In genomic region chr1:112715264-112716053, GRCh38 we compare ENCODE assay signal across 1 cellular context.
TF ChIP-seq lines count a peak whose summit lies in the region.

A gene with protein sequence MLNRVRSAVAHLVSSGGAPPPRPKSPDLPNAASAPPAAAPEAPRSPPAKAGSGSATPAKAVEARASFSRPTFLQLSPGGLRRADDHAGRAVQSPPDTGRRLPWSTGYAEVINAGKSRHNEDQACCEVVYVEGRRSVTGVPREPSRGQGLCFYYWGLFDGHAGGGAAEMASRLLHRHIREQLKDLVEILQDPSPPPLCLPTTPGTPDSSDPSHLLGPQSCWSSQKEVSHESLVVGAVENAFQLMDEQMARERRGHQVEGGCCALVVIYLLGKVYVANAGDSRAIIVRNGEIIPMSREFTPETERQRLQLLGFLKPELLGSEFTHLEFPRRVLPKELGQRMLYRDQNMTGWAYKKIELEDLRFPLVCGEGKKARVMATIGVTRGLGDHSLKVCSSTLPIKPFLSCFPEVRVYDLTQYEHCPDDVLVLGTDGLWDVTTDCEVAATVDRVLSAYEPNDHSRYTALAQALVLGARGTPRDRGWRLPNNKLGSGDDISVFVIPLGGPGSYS (minus strand): TSS chr1:112715332. CDS start chr1:112715301, 31 bp downstream.

TF ChIP-seq in HepG2, 621 proteins besides CTCF, POLR2A, EP300 and RAD21 (continued from another document and continues in another):
- TF ChIP-seq TRAFD1 (CRISPR knock-in tag; IDR thresholded peaks at IDR 0.05; ENCODE audit: borderline replicate concordance) (0 out of 2 replicates have a peak, but pooled peaks have one; percentile 2), ARID5B (CRISPR knock-in tag; IDR thresholded peaks at IDR 0.05) (0 out of 2 replicates have a peak, but pooled peaks have one; percentile 17), ZBTB39 (CRISPR knock-in tag; IDR thresholded peaks at IDR 0.05) (peak; percentile 44; the same call in 1 of the 2 replicates), MAX (IDR thresholded peaks at IDR 0.05) (peak; percentile 39; the same call in 1 of the 2 replicates), ZNF513 (CRISPR knock-in tag; conservative IDR thresholded peaks at IDR 0.05) (0 out of 2 replicates have a peak, but pooled peaks have one; percentile 26), SIN3A (IDR thresholded peaks at IDR 0.05; ENCODE audit: borderline replicate concordance, low read depth, low read length) (peak; percentile 57; the same call in 1 of the 2 replicates), NCOA2 (CRISPR knock-in tag; IDR thresholded peaks at IDR 0.05) (no peak), SP1 (IDR thresholded peaks at IDR 0.05) (no peak), SP1 (CRISPR knock-in tag; IDR thresholded peaks at IDR 0.05) (peak; percentile 66; the same call in 1 of the 2 replicates), HIVEP1 (CRISPR knock-in tag; IDR thresholded peaks at IDR 0.05) (peak; percentile 31; the same call in 1 of the 2 replicates), ZMYM4 (CRISPR knock-in tag; IDR thresholded peaks at IDR 0.05) (peak; percentile 33; the same call in 1 of the 2 replicates), ZNF510 (CRISPR knock-in tag; IDR thresholded peaks at IDR 0.05; ENCODE audit: low read depth) (no peak), FOXK1 (CRISPR knock-in tag; IDR thresholded peaks at IDR 0.05; ENCODE audit: borderline replicate concordance, low read depth) (0 out of 2 replicates have a peak, but pooled peaks have one; percentile 15), SALL1 (CRISPR knock-in tag; IDR thresholded peaks at IDR 0.05) (no peak; the same call in 1 of the 2 replicates), ZNF253 (CRISPR knock-in tag; IDR thresholded peaks at IDR 0.05; ENCODE audit: borderline replicate concordance) (no peak), SP5 (CRISPR knock-in tag; IDR thresholded peaks at IDR 0.05; ENCODE audit: borderline replicate concordance, low read depth) (peak; percentile 72; the same call in 1 of the 2 replicates), FOXC1 (CRISPR knock-in tag; IDR thresholded peaks at IDR 0.05; ENCODE audit: borderline replicate concordance) (peak; percentile 62; the same call in 1 of the 2 replicates), ARID4A (CRISPR knock-in tag; IDR thresholded peaks at IDR 0.05; ENCODE audit: borderline replicate concordance) (peak; percentile 45; the same call in 1 of the 2 replicates), TRIM24 (CRISPR knock-in tag; IDR thresholded peaks at IDR 0.05) (no peak), NCOA1 (CRISPR knock-in tag; IDR thresholded peaks at IDR 0.05) (peak; percentile 31; the same call in 1 of the 2 replicates), ZNF749 (CRISPR knock-in tag; IDR thresholded peaks at IDR 0.05; ENCODE audit: borderline replicate concordance) (no peak), SAP130 (CRISPR knock-in tag; IDR thresholded peaks at IDR 0.05; ENCODE audit: low read depth) (peak; percentile 54)
- TF ChIP-seq, protein P1, sequence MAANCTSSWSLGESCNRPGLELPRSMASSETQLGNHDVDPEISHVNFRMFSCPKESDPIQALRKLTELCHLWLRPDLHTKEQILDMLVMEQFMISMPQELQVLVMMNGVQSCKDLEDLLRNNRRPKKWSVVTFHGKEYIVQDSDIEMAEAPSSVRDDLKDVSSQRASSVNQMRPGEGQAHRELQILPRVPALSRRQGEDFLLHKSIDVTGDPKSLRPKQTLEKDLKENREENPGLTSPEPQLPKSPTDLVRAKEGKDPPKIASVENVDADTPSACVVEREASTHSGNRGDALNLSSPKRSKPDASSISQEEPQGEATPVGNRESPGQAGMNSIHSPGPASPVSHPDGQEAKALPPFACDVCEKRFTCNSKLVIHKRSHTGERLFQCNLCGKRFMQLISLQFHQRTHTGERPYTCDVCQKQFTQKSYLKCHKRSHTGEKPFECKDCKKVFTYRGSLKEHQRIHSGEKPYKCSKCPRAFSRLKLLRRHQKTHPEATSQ (CRISPR knock-in tag; IDR thresholded peaks at IDR 0.05; ENCODE audit: borderline replicate concordance) = no peak
- TF ChIP-seq, protein P2, sequence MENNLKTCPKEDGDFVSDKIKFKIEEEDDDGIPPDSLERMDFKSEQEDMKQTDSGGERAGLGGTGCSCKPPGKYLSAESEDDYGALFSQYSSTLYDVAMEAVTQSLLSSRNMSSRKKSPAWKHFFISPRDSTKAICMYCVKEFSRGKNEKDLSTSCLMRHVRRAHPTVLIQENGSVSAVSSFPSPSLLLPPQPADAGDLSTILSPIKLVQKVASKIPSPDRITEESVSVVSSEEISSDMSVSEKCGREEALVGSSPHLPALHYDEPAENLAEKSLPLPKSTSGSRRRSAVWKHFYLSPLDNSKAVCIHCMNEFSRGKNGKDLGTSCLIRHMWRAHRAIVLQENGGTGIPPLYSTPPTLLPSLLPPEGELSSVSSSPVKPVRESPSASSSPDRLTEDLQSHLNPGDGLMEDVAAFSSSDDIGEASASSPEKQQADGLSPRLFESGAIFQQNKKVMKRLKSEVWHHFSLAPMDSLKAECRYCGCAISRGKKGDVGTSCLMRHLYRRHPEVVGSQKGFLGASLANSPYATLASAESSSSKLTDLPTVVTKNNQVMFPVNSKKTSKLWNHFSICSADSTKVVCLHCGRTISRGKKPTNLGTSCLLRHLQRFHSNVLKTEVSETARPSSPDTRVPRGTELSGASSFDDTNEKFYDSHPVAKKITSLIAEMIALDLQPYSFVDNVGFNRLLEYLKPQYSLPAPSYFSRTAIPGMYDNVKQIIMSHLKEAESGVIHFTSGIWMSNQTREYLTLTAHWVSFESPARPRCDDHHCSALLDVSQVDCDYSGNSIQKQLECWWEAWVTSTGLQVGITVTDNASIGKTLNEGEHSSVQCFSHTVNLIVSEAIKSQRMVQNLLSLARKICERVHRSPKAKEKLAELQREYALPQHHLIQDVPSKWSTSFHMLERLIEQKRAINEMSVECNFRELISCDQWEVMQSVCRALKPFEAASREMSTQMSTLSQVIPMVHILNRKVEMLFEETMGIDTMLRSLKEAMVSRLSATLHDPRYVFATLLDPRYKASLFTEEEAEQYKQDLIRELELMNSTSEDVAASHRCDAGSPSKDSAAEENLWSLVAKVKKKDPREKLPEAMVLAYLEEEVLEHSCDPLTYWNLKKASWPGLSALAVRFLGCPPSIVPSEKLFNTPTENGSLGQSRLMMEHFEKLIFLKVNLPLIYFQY (CRISPR knock-in tag; IDR thresholded peaks at IDR 0.05; ENCODE audit: borderline replicate concordance) = peak; percentile 71; the same call in 1 of the 2 replicates
- TF ChIP-seq, protein P3, sequence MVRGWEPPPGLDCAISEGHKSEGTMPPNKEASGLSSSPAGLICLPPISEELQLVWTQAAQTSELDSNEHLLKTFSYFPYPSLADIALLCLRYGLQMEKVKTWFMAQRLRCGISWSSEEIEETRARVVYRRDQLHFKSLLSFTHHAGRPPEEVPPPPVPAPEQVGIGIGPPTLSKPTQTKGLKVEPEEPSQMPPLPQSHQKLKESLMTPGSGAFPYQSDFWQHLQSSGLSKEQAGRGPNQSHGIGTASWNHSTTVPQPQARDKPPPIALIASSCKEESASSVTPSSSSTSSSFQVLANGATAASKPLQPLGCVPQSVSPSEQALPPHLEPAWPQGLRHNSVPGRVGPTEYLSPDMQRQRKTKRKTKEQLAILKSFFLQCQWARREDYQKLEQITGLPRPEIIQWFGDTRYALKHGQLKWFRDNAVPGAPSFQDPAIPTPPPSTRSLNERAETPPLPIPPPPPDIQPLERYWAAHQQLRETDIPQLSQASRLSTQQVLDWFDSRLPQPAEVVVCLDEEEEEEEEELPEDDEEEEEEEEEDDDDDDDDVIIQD (CRISPR knock-in tag; IDR thresholded peaks at IDR 0.05; ENCODE audit: low read depth) = 0 out of 2 replicates have a peak, but pooled peaks have one; percentile 11
